1 cellular context compared by ENCODE assay signal in the genomic region with DNA sequence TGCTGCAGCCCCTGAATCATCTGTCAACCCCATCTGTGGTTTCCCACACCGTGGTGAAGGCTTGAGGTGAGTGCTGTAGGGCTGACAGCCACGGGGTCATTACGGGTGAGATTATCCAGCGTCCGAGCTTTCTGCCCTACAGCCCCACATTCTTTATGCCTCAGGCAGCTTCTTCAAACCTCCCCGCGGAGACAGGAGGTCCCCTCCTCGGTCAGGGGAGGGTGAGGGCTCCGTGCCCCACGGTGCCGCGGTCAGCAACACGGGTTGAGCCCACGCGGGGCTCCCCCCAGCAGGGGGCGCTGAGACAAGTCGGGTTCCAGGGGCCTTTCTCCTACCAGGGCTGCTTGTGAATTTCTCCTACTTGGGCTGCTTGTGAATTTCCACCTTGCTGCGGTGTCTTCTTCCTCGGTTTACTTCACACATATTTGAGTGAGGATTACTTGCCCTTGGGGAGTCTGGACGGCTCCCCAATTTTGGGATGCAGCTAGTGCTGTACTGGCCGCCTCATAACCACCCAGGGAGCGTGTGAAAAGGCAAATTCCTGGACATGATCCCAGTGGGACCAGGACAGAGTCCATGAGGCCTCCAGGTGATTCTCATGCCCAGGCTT.
A peak's percentile ranks its signal among the peaks of the same experiment; 100 is the strongest.
TF ChIP-seq lines count a peak whose summit lies in the region.

No MANE protein-coding gene starts in this region.

TF ChIP-seq in K562, 482 proteins besides CTCF, POLR2A, EP300 and RAD21 (continued from another document and continues in another):
- TF ChIP-seq MTA1 (IDR thresholded peaks at IDR 0.05; ENCODE audit: borderline replicate concordance) (0 out of 2 replicates have a peak, but pooled peaks have one; percentile 44), CXXC5 (CRISPR knock-in tag; IDR thresholded peaks at IDR 0.05) (0 out of 2 replicates have a peak, but pooled peaks have one; percentile 18), JUND (IDR thresholded peaks at IDR 0.05; ENCODE audit: borderline replicate concordance, low read depth, low read length) (0 out of 2 replicates have a peak, but pooled peaks have one; percentile 3), JUND (tag; IDR thresholded peaks at IDR 0.05; ENCODE audit: borderline replicate concordance, low read depth, low read length) (no peak), PHB2 (IDR thresholded peaks at IDR 0.05; ENCODE audit: low read depth) (no peak), ZNF224 (CRISPR knock-in tag; IDR thresholded peaks at IDR 0.05) (no peak), GATAD2B (IDR thresholded peaks at IDR 0.05; ENCODE audit: borderline replicate concordance) (peak; percentile 82), RUNX1 (IDR thresholded peaks at IDR 0.05; ENCODE audit: low read depth) (no peak), SAFB (IDR thresholded peaks at IDR 0.05; ENCODE audit: borderline replicate concordance, low read depth, low read length) (peak; percentile 86; the same call in 1 of the 2 replicates), SMC3 (conservative IDR thresholded peaks at IDR 0.05; ENCODE audit: insufficient read depth, low read depth, low read length) (peak; percentile 52; the same call in 1 of the 2 replicates), LEF1 (IDR thresholded peaks at IDR 0.05) (no peak), MAZ (CRISPR knock-in tag; conservative IDR thresholded peaks at IDR 0.05 in 1 of 2, IDR thresholded peaks at IDR 0.05 in 1 of 2) (peak in 1 of 2 experiments; percentile 60; a peak in 2 of 4 replicates), BRCA1 (IDR thresholded peaks at IDR 0.05) (no peak), BRCA1 (CRISPR knock-in tag; IDR thresholded peaks at IDR 0.05) (no peak), ARID1B (IDR thresholded peaks at IDR 0.05) (no peak), HDAC2 (IDR thresholded peaks at IDR 0.05) (0 out of 2 replicates have a peak, but pooled peaks have one; percentile 48), ZNF507 (tag; conservative IDR thresholded peaks at IDR 0.05) (no peak), ZBTB7A (IDR thresholded peaks at IDR 0.05; ENCODE audit: borderline replicate concordance, control insufficient read depth, low read depth, low read length) (peak; percentile 21; the same call in 1 of the 2 replicates), HDAC1 (IDR thresholded peaks at IDR 0.05) (peak in 1 of 2 experiments; percentile 45; a peak in 1 of 4 replicates), ATF1 (CRISPR knock-in tag; IDR thresholded peaks at IDR 0.05) (no peak), ATF1 (tag; IDR thresholded peaks at IDR 0.05) (no peak), NCOA2 (IDR thresholded peaks at IDR 0.05; ENCODE audit: partially characterized antibody in 2 of 2) (peak in 1 of 2 experiments; percentile 49)
- TF ChIP-seq, protein P1, sequence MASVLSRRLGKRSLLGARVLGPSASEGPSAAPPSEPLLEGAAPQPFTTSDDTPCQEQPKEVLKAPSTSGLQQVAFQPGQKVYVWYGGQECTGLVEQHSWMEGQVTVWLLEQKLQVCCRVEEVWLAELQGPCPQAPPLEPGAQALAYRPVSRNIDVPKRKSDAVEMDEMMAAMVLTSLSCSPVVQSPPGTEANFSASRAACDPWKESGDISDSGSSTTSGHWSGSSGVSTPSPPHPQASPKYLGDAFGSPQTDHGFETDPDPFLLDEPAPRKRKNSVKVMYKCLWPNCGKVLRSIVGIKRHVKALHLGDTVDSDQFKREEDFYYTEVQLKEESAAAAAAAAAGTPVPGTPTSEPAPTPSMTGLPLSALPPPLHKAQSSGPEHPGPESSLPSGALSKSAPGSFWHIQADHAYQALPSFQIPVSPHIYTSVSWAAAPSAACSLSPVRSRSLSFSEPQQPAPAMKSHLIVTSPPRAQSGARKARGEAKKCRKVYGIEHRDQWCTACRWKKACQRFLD (CRISPR knock-in tag; IDR thresholded peaks at IDR 0.05) = no peak
- TF ChIP-seq, protein P2, sequence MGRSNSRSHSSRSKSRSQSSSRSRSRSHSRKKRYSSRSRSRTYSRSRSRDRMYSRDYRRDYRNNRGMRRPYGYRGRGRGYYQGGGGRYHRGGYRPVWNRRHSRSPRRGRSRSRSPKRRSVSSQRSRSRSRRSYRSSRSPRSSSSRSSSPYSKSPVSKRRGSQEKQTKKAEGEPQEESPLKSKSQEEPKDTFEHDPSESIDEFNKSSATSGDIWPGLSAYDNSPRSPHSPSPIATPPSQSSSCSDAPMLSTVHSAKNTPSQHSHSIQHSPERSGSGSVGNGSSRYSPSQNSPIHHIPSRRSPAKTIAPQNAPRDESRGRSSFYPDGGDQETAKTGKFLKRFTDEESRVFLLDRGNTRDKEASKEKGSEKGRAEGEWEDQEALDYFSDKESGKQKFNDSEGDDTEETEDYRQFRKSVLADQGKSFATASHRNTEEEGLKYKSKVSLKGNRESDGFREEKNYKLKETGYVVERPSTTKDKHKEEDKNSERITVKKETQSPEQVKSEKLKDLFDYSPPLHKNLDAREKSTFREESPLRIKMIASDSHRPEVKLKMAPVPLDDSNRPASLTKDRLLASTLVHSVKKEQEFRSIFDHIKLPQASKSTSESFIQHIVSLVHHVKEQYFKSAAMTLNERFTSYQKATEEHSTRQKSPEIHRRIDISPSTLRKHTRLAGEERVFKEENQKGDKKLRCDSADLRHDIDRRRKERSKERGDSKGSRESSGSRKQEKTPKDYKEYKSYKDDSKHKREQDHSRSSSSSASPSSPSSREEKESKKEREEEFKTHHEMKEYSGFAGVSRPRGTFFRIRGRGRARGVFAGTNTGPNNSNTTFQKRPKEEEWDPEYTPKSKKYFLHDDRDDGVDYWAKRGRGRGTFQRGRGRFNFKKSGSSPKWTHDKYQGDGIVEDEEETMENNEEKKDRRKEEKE (IDR thresholded peaks at IDR 0.05; ENCODE audit: borderline replicate concordance in 1 of 2, control insufficient read depth in 1 of 2, low read depth in 2 of 2, low read length in 1 of 2) = no peak
- TF ChIP-seq, protein P3, sequence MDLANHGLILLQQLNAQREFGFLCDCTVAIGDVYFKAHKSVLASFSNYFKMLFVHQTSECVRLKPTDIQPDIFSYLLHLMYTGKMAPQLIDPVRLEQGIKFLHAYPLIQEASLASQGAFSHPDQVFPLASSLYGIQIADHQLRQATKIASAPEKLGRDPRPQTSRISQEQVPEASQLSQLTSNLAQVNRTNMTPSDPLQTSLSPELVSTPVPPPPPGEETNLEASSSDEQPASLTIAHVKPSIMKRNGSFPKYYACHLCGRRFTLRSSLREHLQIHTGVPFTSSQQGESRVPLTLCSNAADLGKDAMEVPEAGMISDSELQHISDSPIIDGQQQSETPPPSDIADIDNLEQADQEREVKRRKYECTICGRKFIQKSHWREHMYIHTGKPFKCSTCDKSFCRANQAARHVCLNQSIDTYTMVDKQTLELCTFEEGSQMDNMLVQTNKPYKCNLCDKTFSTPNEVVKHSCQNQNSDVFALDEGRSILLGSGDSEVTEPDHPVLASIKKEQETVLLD (IDR thresholded peaks at IDR 0.05) = peak; percentile 84; the same call in 1 of the 2 replicates
- TF ChIP-seq, protein P4, sequence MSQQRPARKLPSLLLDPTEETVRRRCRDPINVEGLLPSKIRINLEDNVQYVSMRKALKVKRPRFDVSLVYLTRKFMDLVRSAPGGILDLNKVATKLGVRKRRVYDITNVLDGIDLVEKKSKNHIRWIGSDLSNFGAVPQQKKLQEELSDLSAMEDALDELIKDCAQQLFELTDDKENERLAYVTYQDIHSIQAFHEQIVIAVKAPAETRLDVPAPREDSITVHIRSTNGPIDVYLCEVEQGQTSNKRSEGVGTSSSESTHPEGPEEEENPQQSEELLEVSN (IDR thresholded peaks at IDR 0.05; ENCODE audit: borderline replicate concordance in 1 of 2, extremely low read depth in 1 of 2, insufficient read depth in 1 of 2, insufficient read length in 1 of 2, low read depth in 1 of 2, low read length in 1 of 2, poor library complexity in 1 of 2, severe bottlenecking in 1 of 2) = peak in 1 of 2 experiments; percentile 29
- TF ChIP-seq, protein P5, sequence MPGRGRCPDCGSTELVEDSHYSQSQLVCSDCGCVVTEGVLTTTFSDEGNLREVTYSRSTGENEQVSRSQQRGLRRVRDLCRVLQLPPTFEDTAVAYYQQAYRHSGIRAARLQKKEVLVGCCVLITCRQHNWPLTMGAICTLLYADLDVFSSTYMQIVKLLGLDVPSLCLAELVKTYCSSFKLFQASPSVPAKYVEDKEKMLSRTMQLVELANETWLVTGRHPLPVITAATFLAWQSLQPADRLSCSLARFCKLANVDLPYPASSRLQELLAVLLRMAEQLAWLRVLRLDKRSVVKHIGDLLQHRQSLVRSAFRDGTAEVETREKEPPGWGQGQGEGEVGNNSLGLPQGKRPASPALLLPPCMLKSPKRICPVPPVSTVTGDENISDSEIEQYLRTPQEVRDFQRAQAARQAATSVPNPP (IDR thresholded peaks at IDR 0.05; ENCODE audit: borderline replicate concordance, insufficient read depth, insufficient read length) = no peak
- TF ChIP-seq, protein P6, sequence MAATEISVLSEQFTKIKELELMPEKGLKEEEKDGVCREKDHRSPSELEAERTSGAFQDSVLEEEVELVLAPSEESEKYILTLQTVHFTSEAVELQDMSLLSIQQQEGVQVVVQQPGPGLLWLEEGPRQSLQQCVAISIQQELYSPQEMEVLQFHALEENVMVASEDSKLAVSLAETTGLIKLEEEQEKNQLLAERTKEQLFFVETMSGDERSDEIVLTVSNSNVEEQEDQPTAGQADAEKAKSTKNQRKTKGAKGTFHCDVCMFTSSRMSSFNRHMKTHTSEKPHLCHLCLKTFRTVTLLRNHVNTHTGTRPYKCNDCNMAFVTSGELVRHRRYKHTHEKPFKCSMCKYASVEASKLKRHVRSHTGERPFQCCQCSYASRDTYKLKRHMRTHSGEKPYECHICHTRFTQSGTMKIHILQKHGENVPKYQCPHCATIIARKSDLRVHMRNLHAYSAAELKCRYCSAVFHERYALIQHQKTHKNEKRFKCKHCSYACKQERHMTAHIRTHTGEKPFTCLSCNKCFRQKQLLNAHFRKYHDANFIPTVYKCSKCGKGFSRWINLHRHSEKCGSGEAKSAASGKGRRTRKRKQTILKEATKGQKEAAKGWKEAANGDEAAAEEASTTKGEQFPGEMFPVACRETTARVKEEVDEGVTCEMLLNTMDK (IDR thresholded peaks at IDR 0.05; ENCODE audit: borderline replicate concordance, insufficient read depth, low read depth, low read length, poor library complexity, severe bottlenecking) = peak; percentile 88
- TF ChIP-seq, protein P7, sequence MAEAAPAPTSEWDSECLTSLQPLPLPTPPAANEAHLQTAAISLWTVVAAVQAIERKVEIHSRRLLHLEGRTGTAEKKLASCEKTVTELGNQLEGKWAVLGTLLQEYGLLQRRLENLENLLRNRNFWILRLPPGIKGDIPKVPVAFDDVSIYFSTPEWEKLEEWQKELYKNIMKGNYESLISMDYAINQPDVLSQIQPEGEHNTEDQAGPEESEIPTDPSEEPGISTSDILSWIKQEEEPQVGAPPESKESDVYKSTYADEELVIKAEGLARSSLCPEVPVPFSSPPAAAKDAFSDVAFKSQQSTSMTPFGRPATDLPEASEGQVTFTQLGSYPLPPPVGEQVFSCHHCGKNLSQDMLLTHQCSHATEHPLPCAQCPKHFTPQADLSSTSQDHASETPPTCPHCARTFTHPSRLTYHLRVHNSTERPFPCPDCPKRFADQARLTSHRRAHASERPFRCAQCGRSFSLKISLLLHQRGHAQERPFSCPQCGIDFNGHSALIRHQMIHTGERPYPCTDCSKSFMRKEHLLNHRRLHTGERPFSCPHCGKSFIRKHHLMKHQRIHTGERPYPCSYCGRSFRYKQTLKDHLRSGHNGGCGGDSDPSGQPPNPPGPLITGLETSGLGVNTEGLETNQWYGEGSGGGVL (CRISPR knock-in tag; IDR thresholded peaks at IDR 0.05) = no peak
- TF ChIP-seq, protein P8, sequence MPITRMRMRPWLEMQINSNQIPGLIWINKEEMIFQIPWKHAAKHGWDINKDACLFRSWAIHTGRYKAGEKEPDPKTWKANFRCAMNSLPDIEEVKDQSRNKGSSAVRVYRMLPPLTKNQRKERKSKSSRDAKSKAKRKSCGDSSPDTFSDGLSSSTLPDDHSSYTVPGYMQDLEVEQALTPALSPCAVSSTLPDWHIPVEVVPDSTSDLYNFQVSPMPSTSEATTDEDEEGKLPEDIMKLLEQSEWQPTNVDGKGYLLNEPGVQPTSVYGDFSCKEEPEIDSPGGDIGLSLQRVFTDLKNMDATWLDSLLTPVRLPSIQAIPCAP (CRISPR knock-in tag; IDR thresholded peaks at IDR 0.05; ENCODE audit: borderline replicate concordance) = no peak
- TF ChIP-seq, protein P9, sequence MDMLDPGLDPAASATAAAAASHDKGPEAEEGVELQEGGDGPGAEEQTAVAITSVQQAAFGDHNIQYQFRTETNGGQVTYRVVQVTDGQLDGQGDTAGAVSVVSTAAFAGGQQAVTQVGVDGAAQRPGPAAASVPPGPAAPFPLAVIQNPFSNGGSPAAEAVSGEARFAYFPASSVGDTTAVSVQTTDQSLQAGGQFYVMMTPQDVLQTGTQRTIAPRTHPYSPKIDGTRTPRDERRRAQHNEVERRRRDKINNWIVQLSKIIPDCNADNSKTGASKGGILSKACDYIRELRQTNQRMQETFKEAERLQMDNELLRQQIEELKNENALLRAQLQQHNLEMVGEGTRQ (CRISPR knock-in tag; IDR thresholded peaks at IDR 0.05) = no peak
- TF ChIP-seq, protein P10, sequence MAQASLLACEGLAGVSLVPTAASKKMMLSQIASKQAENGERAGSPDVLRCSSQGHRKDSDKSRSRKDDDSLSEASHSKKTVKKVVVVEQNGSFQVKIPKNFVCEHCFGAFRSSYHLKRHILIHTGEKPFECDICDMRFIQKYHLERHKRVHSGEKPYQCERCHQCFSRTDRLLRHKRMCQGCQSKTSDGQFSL (CRISPR knock-in tag; IDR thresholded peaks at IDR 0.05) = no peak
- TF ChIP-seq, protein P10 (tag; IDR thresholded peaks at IDR 0.05) = no peak
- TF ChIP-seq, protein P11, sequence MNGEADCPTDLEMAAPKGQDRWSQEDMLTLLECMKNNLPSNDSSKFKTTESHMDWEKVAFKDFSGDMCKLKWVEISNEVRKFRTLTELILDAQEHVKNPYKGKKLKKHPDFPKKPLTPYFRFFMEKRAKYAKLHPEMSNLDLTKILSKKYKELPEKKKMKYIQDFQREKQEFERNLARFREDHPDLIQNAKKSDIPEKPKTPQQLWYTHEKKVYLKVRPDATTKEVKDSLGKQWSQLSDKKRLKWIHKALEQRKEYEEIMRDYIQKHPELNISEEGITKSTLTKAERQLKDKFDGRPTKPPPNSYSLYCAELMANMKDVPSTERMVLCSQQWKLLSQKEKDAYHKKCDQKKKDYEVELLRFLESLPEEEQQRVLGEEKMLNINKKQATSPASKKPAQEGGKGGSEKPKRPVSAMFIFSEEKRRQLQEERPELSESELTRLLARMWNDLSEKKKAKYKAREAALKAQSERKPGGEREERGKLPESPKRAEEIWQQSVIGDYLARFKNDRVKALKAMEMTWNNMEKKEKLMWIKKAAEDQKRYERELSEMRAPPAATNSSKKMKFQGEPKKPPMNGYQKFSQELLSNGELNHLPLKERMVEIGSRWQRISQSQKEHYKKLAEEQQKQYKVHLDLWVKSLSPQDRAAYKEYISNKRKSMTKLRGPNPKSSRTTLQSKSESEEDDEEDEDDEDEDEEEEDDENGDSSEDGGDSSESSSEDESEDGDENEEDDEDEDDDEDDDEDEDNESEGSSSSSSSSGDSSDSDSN (IDR thresholded peaks at IDR 0.05; ENCODE audit: borderline replicate concordance in 1 of 2, low read depth in 2 of 2, low read length in 2 of 2) = peak in 1 of 2 experiments; percentile 20; a peak in 1 of 4 replicates
- TF ChIP-seq, protein P12, sequence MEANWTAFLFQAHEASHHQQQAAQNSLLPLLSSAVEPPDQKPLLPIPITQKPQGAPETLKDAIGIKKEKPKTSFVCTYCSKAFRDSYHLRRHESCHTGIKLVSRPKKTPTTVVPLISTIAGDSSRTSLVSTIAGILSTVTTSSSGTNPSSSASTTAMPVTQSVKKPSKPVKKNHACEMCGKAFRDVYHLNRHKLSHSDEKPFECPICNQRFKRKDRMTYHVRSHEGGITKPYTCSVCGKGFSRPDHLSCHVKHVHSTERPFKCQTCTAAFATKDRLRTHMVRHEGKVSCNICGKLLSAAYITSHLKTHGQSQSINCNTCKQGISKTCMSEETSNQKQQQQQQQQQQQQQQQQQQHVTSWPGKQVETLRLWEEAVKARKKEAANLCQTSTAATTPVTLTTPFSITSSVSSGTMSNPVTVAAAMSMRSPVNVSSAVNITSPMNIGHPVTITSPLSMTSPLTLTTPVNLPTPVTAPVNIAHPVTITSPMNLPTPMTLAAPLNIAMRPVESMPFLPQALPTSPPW (CRISPR knock-in tag; IDR thresholded peaks at IDR 0.05) = no peak
